In genomic region chr1:24619376-24619775, GRCh38 we compare ENCODE assay signal across 21 cellular contexts. TPM values are rescaled to one million over a fixed set of nuclear protein-coding genes. Genes with fewer than 3 reads are reported as not detected.
DNase-seq lines count a peak whose midpoint lies in the region; ATAC-seq, FAIRE-seq and TF ChIP-seq lines count a peak whose summit lies in the region.
"Had no signal": no experiment of that assay in that cellular context is flagged by ENCODE, and none has a peak within 500 bp of the region (broad histone marks: within the 10 kb centered on the region; RNA-seq: fewer than 3 reads in every experiment).

No MANE protein-coding gene starts in this region.

- intact Hi-C loops in breast epithelium (cut with DNase I; ENCODE audit: low total_unique reads), result no loop called here
- intact Hi-C loops in MCF 10A (cut with micrococcal nuclease), result no loop called here
- intact Hi-C loops in pancreas (cut with DNase I), result no loop called here

- peak in 2 of 4 donors; percentile 69 to 73 for ATAC-seq in pancreas
- ATAC-seq in left lobe of liver, result no peak
- no peak for ATAC-seq in HG03432 (IDR thresholded peaks at IDR 0.05; ENCODE audit: unreplicated experiment)
- ATAC-seq: Right ventricle myocardium inferior, T-cell, upper lobe of right lung had no signal

- no peak overlapping the region for H3K27ac Mint-ChIP-seq in MCF 10A (ENCODE audit: low read depth, unreplicated experiment)
- H3K27ac Mint-ChIP-seq: activated naive CD8-positive, alpha-beta T cell treated with anti-CD3 and anti-CD28 coated beads, Interleukin-2, amount 10 ng/mL, durations not matched to agents 7 days and 5 days; T-cell had no signal

- no peak for TF ChIP-seq CTCF in breast epithelium (IDR thresholded peaks at IDR 0.05)
- no peak for TF ChIP-seq CTCF in MCF 10A (IDR thresholded peaks at IDR 0.05; ENCODE audit: unreplicated experiment)
- TF ChIP-seq CTCF in pancreas (IDR thresholded peaks at IDR 0.05), result no peak
- no peak for TF ChIP-seq CTCF in GM20000 (IDR thresholded peaks at IDR 0.05; ENCODE audit: extremely low read depth, missing control alignments)

- H3K4me3 Mint-ChIP-seq in MCF 10A (ENCODE audit: unreplicated experiment), result no peak overlapping the region
- H3K4me3 Mint-ChIP-seq: activated naive CD8-positive, alpha-beta T cell treated with anti-CD3 and anti-CD28 coated beads, Interleukin-2, amount 10 ng/mL, durations not matched to agents 7 days and 5 days; T-cell had no signal

- H3K4me1 Mint-ChIP-seq in MCF 10A (ENCODE audit: insufficient read depth, unreplicated experiment), result no peaks in the 10 kb centered on the region
- H3K4me1 Mint-ChIP-seq: activated naive CD8-positive, alpha-beta T cell treated with anti-CD3 and anti-CD28 coated beads, Interleukin-2, amount 10 ng/mL, durations not matched to agents 7 days and 5 days; T-cell had no signal

- TF ChIP-seq POLR2A in breast epithelium (IDR thresholded peaks at IDR 0.05), result no peak

- H3K4me3 ChIP-seq in breast epithelium (peak overlapping the region in 2 of 3 donors; percentile 8 to 11), pancreas (no peak overlapping the region)
- H3K4me3 ChIP-seq: ovary, upper lobe of right lung had no signal

- H3K27me3 Mint-ChIP-seq in MCF 10A (ENCODE audit: insufficient read depth, unreplicated experiment), result peaks cover 81% of the 10 kb centered on the region

- H3K9me3 ChIP-seq in breast epithelium (no peaks in the 10 kb centered on the region), pancreas (no peaks in the 10 kb centered on the region)
- H3K9me3 ChIP-seq: ovary, upper lobe of right lung had no signal

- H3K4me1 ChIP-seq in breast epithelium (peaks cover 0 to 3% of the 10 kb centered on the region in 2 donors), pancreas (no peaks in the 10 kb centered on the region)
- H3K4me1 ChIP-seq: upper lobe of right lung had no signal

- H3K27me3 ChIP-seq in breast epithelium (no peaks in the 10 kb centered on the region), pancreas (no peaks in the 10 kb centered on the region)
- H3K27me3 ChIP-seq: ovary, upper lobe of right lung had no signal

- FAIRE-seq in pancreas (lab: Jason Lieb, UNC), result no peak
- FAIRE-seq: keratinocyte, TTC549 had no signal

- CTCF ChIA-PET in MCF 10A (lab: Yijun Ruan, JAX), result no interaction called here

- H3K36me3 ChIP-seq in breast epithelium (no peaks in the 10 kb centered on the region), pancreas (no peaks in the 10 kb centered on the region)
- H3K36me3 ChIP-seq: ovary, upper lobe of right lung had no signal

- 42 to 51% methylated on average over 5 of the region's 5 CpGs for WGBS in pancreas, 2 donors

- no peaks in the 10 kb centered on the region for H3K9me3 Mint-ChIP-seq in MCF 10A (ENCODE audit: unreplicated experiment)
- H3K9me3 Mint-ChIP-seq: activated naive CD8-positive, alpha-beta T cell treated with anti-CD3 and anti-CD28 coated beads, Interleukin-2, amount 10 ng/mL, durations not matched to agents 7 days and 5 days; T-cell had no signal

- H3K27ac ChIP-seq in breast epithelium, result peak overlapping the region; percentile 65 to 80
- peak overlapping the region in 3 of 4 donors; percentile 1 to 34 (median 26) for H3K27ac ChIP-seq in pancreas
- H3K27ac ChIP-seq: ovary, upper lobe of right lung had no signal

- no TSS peak for BruUV-seq in MCF 10A (replicated peaks; lab: Mats Ljungman, UMichigan)

- POLR2A ChIA-PET in MCF 10A (lab: Yijun Ruan, JAX), result interaction anchor here (0.6 kb wide), 2 partner anchors 91 to 284 kb away, joined by 3 to 4 read pairs; no protein-coding TSS in a partner anchor

- peaks cover 6% of the 10 kb centered on the region for H3K36me3 Mint-ChIP-seq in MCF 10A (ENCODE audit: insufficient read depth, unreplicated experiment)
- H3K36me3 Mint-ChIP-seq: activated naive CD8-positive, alpha-beta T cell treated with anti-CD3 and anti-CD28 coated beads, Interleukin-2, amount 10 ng/mL, durations not matched to agents 7 days and 5 days; T-cell had no signal

- DNase-seq in breast epithelium (ENCODE audit: low spot score in 2 of 2) (peak in 1 of 2 donors; percentile 87), MCF 10A (ENCODE audit: unreplicated experiment) (no peak), foreskin melanocyte (peak; percentile 96), pancreas (peak in 2 of 6 donors; percentile 19 to 28), GM20000 (ENCODE audit: low spot score) (no peak), ureter (ENCODE audit: low spot score) (no peak), left lobe of liver (ENCODE audit: low spot score) (no peak)
- DNase-seq: activated CD4-positive, alpha-beta T cell treated with anti-CD3 and anti-CD28 coated beads for 4 hours; activated naive CD8-positive, alpha-beta T cell treated with anti-CD3 and anti-CD28 coated beads, Interleukin-2, amount 10 ng/mL, durations not matched to agents 7 days and 5 days; Calu3; HCEC 1CT; NCI-H524; ovary; stimulated activated CD4-positive, alpha-beta T cell treated with anti-CD3 and anti-CD28 coated beads, Interleukin-2, amount 100 ng/mL, for 24 hours; stimulated activated naive CD4-positive, alpha-beta T cell; T-cell; upper lobe of right lung had no signal

RNA-seq across cellular contexts. Expression of gene SRRM1, which starts 23.7 kb away (rescaled TPM):
- total RNA-seq in breast epithelium, result 100 to 1,000 TPM in 2 of 3 donors, 10 to 100 TPM in 1; 96.3 to 134 (median 118) TPM
- 154 and 171 TPM in 2 replicates for total RNA-seq in MCF 10A (2022)
- total RNA-seq in pancreas, result 10 to 100 TPM; 45.5 to 71.3 (median 57.3) TPM
- polyA plus RNA-seq in pancreas, result 10 to 100 TPM; 34.3 to 54.6 TPM
- 169 TPM for total RNA-seq in ureter
- 43.7 TPM for total RNA-seq in left lobe of liver

Comparison
In these comparisons a context has a peak if more than half of its experiments do, and no peak if none do; other contexts are left out.
1. H3K4me3 ChIP-seq: peak in breast epithelium (2 of 3); none in pancreas (0 of 4).